Comparison of ENCODE assay signal across 9 cellular contexts in genomic region chr10:29948971-29949370, GRCh38.
DNase-seq lines count a peak whose midpoint lies in the region; ATAC-seq and TF ChIP-seq lines count a peak whose summit lies in the region.
"Had no signal": no experiment of that assay in that cellular context is flagged by ENCODE, and none has a peak within 500 bp of the region (broad histone marks: within the 10 kb centered on the region; RNA-seq: fewer than 3 reads in every experiment).

No MANE protein-coding gene starts in this region.

- peak; percentile 71 for ATAC-seq in GM18867 (IDR thresholded peaks at IDR 0.05; ENCODE audit: unreplicated experiment)
- ATAC-seq in HG02588 (IDR thresholded peaks at IDR 0.05; ENCODE audit: unreplicated experiment), result no peak
- no peak for ATAC-seq in GM21786 (IDR thresholded peaks at IDR 0.05; ENCODE audit: unreplicated experiment)

- H3K9me2 ChIP-seq in OCI-LY7 (ENCODE audit: insufficient read depth, low read length), result no peaks in the 10 kb centered on the region

- H3K36me3 ChIP-seq in OCI-LY7 (ENCODE audit: insufficient read depth, low read length), result no peaks in the 10 kb centered on the region

- no peaks in the 10 kb centered on the region for H4K20me1 ChIP-seq in OCI-LY7 (ENCODE audit: insufficient read depth, low read length)

- no peaks in the 10 kb centered on the region for H3K9me3 ChIP-seq in OCI-LY7 (ENCODE audit: low read length)

- no TSS peak for BruUV-seq in OCI-LY7 (replicated peaks; lab: Mats Ljungman, UMichigan)

- no peaks in the 10 kb centered on the region for H3K4me1 ChIP-seq in OCI-LY7 (ENCODE audit: insufficient read depth, low read length, poor library complexity, severe bottlenecking)

- DNase-seq in NCI-H146 treated with DMSO at 0.1 percent for 48 hours (lab: John Stamatoyannopoulos, UW; ENCODE audit: unreplicated experiment) (peak; percentile 22), dedifferentiated amniotic fluid mesenchymal stem cell (ENCODE audit: extremely low spot score) (peak; percentile 24), pulmonary artery endothelial cell (ENCODE audit: low read depth, low spot score) (peak; percentile 19), OCI-LY7 (ENCODE audit: low spot score) (no peak), HuH-7.5 (ENCODE audit: low spot score) (no peak)
- DNase-seq: mesendoderm had no signal

- no peak overlapping the region for H3K27ac ChIP-seq in OCI-LY7 (ENCODE audit: low read depth, low read length, poor library complexity, severe bottlenecking)

- POLR2A ChIA-PET in OCI-LY7 (lab: Charles Lee), result no interaction called here

- H2AFZ ChIP-seq in OCI-LY7 (ENCODE audit: low read length), result no peak overlapping the region

- CTCF ChIA-PET in OCI-LY7 (lab: Charles Lee; ENCODE audit: unreplicated experiment), result no interaction called here

- intact Hi-C loops in OCI-LY7 (cut with micrococcal nuclease; ENCODE audit: unreplicated experiment), result no loop called here

- H3K4me2 ChIP-seq in OCI-LY7 (ENCODE audit: low read length), result no peak overlapping the region

- H3K79me2 ChIP-seq in OCI-LY7 (ENCODE audit: insufficient read depth, low read depth, low read length), result no peaks in the 10 kb centered on the region

- no peak for TF ChIP-seq CTCF in OCI-LY7 (conservative IDR thresholded peaks at IDR 0.05; ENCODE audit: low read length)

- no peak overlapping the region for H3K4me3 ChIP-seq in OCI-LY7 (ENCODE audit: low read depth, low read length, poor library complexity, severe bottlenecking)

Comparison
In these comparisons a context has a peak if more than half of its experiments do, and no peak if none do; other contexts are left out.
1. DNase-seq: peak in NCI-H146 treated with DMSO at 0.1 percent for 48 hours (single experiment), dedifferentiated amniotic fluid mesenchymal stem cell (single experiment) and pulmonary artery endothelial cell (single experiment); none in OCI-LY7 (single experiment) and HuH-7.5 (single experiment).